Comparison of ENCODE assay signal across 15 cellular contexts in the genomic region with DNA sequence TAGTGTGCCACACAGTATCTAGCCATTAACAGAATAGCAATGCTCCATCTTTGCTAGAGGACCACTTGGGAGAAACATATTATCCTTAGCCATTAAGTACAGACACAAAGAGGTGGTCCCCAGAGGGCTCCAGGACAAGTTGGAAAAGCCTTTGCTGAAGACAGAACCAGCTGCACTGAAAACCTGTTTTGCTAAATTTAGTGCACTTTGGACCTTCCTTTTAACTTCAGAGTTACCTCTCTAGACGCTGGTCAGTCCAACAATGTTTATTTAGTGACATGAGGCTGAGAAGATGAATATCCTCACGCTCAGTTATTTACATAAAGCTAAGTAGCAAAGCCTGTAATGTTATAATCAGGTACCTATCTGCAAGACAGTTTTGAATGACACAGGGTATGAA.
DNase-seq lines count a peak whose midpoint lies in the region; ATAC-seq, FAIRE-seq and TF ChIP-seq lines count a peak whose summit lies in the region.
"Had no signal": no experiment of that assay in that cellular context is flagged by ENCODE, and none has a peak within 500 bp of the region (broad histone marks: within the 10 kb centered on the region; RNA-seq: fewer than 3 reads in every experiment).

No MANE protein-coding gene starts in this region.

- H3K4ac ChIP-seq in H1 (replicated peaks; ENCODE audit: insufficient read length, low read depth, low read length), result no peak overlapping the region

- no peak overlapping the region for H2BK5ac ChIP-seq in H1 (ENCODE audit: low read depth, low read length)

- H3K18ac ChIP-seq in H1 (ENCODE audit: extremely low read depth, low read length), result no peak overlapping the region

- DNase-seq in H1 (ENCODE audit: low read depth in 1 of 2, low spot score in 2 of 2), result no peak
- no peak for DNase-seq in GM20000 (ENCODE audit: low spot score)
- no peak for DNase-seq in foreskin keratinocyte
- DNase-seq in thyroid gland, result no peak
- no peak for DNase-seq in SK-N-DZ (ENCODE audit: low spot score)
- DNase-seq: activated CD4-positive, CD25-positive, alpha-beta regulatory T cell treated with anti-CD3 and anti-CD28 coated beads, Interleukin-2, amount 50 U/mL, for 72 hours; activated T-cell treated with anti-CD3 and anti-CD28 coated beads, Interleukin-2, amount 50 U/mL, for 1 hour; adrenal gland; NCI-H187 treated with DMSO at 0.1 percent for 48 hours; stimulated activated CD4-positive, alpha-beta T cell treated with anti-CD3 and anti-CD28 coated beads, Interleukin-4, amount 100 ng/mL, for 4 hours; stimulated activated naive CD4-positive, alpha-beta T cell treated with Interleukin-2 at 50 U/mL for 16 hours; SW 1271 had no signal

- H3K4me3 ChIP-seq in H1 (ENCODE audit: extremely low read depth in 1 of 4, insufficient read depth in 2 of 4, low read depth in 3 of 4, low read length in 4 of 4), result no peak overlapping the region
- no peak overlapping the region for H3K4me3 ChIP-seq in thyroid gland (replicated peaks in 1 of 3)
- H3K4me3 ChIP-seq: adrenal gland had no signal

- H2BK12ac ChIP-seq in H1 (ENCODE audit: low read depth, low read length), result peak overlapping the region; percentile 5; the same call in 1 of the 2 replicates

- no peak overlapping the region for H3K56ac ChIP-seq in H1 (replicated peaks; ENCODE audit: insufficient read length, low read depth, low read length)

- POLR2A ChIA-PET in H1 (lab: Charles Lee; ENCODE audit: partially characterized antibody), result no interaction called here

- no peaks in the 10 kb centered on the region for H3K23me2 ChIP-seq in H1 (ENCODE audit: low read depth, low read length)

- H3K27ac ChIP-seq in 22Rv1 (peak overlapping the region; percentile 93), H1 (ENCODE audit: low read depth, low read length) (no peak overlapping the region), foreskin keratinocyte (no peak overlapping the region), thyroid gland (no peak overlapping the region)
- H3K27ac ChIP-seq: adrenal gland had no signal

- H3K36me3 ChIP-seq in H1 (ENCODE audit: control insufficient read depth in 2 of 4, insufficient read depth in 4 of 4, low read length in 3 of 4) (no peaks in the 10 kb centered on the region), thyroid gland (no peaks in the 10 kb centered on the region)
- H3K36me3 ChIP-seq: adrenal gland had no signal

- no peak overlapping the region for H3K9ac ChIP-seq in H1 (replicated peaks in 1 of 4; ENCODE audit: extremely low read depth in 1 of 4, low read depth in 3 of 4, low read length in 3 of 4)

- TF ChIP-seq EP300 in H1 (IDR thresholded peaks at IDR 0.05; ENCODE audit: borderline replicate concordance in 1 of 2, low read depth in 2 of 2, low read length in 2 of 2), result no peak

- H2AFZ ChIP-seq in H1 (ENCODE audit: low read length), result no peak overlapping the region

- H3K23ac ChIP-seq in H1 (ENCODE audit: insufficient read length), result no peak overlapping the region

- H3K9me3 ChIP-seq in H1 (ENCODE audit: insufficient read depth in 2 of 2, low read depth in 1 of 2, low read length in 1 of 2), result no peaks in the 10 kb centered on the region
- no peaks in the 10 kb centered on the region for H3K9me3 ChIP-seq in thyroid gland
- H3K9me3 ChIP-seq: adrenal gland had no signal

- H4K8ac ChIP-seq in H1 (ENCODE audit: extremely low read depth, insufficient read depth, low read length), result no peak overlapping the region

- no peaks in the 10 kb centered on the region for H3K27me3 ChIP-seq in H1 (replicated peaks in 1 of 4; ENCODE audit: control insufficient read depth in 3 of 4, extremely low read depth in 1 of 4, insufficient read depth in 3 of 4, low read length in 3 of 4)
- no peaks in the 10 kb centered on the region for H3K27me3 ChIP-seq in foreskin keratinocyte
- H3K27me3 ChIP-seq in thyroid gland, result no peaks in the 10 kb centered on the region
- H3K27me3 ChIP-seq: adrenal gland had no signal

- no peak overlapping the region for H2AK5ac ChIP-seq in H1 (ENCODE audit: low read depth, low read length)

- H4K91ac ChIP-seq in H1 (replicated peaks; ENCODE audit: insufficient read length, low read length), result no peak overlapping the region

- H3K4me1 ChIP-seq in H1 (replicated peaks in 1 of 4; ENCODE audit: control insufficient read depth in 3 of 4, insufficient read depth in 4 of 4, low read length in 3 of 4), result peaks cover 0 to 3% (median under 1%) of the 10 kb centered on the region in 4 experiments; a peak in 3 of 7 replicates
- H3K4me1 ChIP-seq in foreskin keratinocyte, result peaks cover 12% of the 10 kb centered on the region
- H3K4me1 ChIP-seq in thyroid gland, result no peaks in the 10 kb centered on the region
- H3K4me1 ChIP-seq: adrenal gland had no signal

- WGBS in H1 (ENCODE audit: extremely low coverage in 1 of 2, insufficient coverage in 1 of 2, insufficient read length in 1 of 2, insufficient replicate concordance in 2 of 2, low coverage in 1 of 2, low lambda C conversion rate in 2 of 2, missing lambda C conversion rate in 1 of 2), 2 experiments, result 94% methylated on average over 2 of the region's 2 CpGs; no CpG with 5 or more reads in 1 of the 2 experiments
- WGBS in thyroid gland, 2 donors, result 56 to 62% methylated on average over 2 of the region's 2 CpGs

- peak overlapping the region; percentile 97 for H3K14ac ChIP-seq in H1 (ENCODE audit: insufficient read length)

- peak overlapping the region; percentile 29 for H4K5ac ChIP-seq in H1 (ENCODE audit: insufficient read length, low read depth, low read length)

- H3K79me1 ChIP-seq in H1 (ENCODE audit: low read depth, low read length), result no peaks in the 10 kb centered on the region

- CTCF ChIA-PET in H1 (lab: Charles Lee; ENCODE audit: partially characterized antibody), result no interaction called here

- peak overlapping the region; percentile 84; the same call in 1 of the 2 replicates for H2BK15ac ChIP-seq in H1 (ENCODE audit: low read length)

- intact Hi-C loops in thyroid gland (cut with DNase I), result no loop called here

- H2BK20ac ChIP-seq in H1 (ENCODE audit: low read length), result peak overlapping the region; percentile 16; the same call in 1 of the 2 replicates

- no peak for FAIRE-seq in H1 (lab: Jason Lieb, UNC)

- H4K20me1 ChIP-seq in H1 (replicated peaks in 1 of 2; ENCODE audit: control insufficient read depth in 1 of 2, insufficient read depth in 2 of 2, low read length in 2 of 2), result no peaks in the 10 kb centered on the region

- TF ChIP-seq POLR2A in H1 (IDR thresholded peaks at IDR 0.05; ENCODE audit: control extremely low read depth in 1 of 2, low read depth in 2 of 2, low read length in 2 of 2) (no peak), thyroid gland (IDR thresholded peaks at IDR 0.05) (no peak)

- no peak for TF ChIP-seq RAD21 in H1 (IDR thresholded peaks at IDR 0.05 in 1 of 2, conservative IDR thresholded peaks at IDR 0.05 in 1 of 2; ENCODE audit: low read depth in 2 of 2, low read length in 2 of 2)

- TF ChIP-seq CTCF in 22Rv1 (IDR thresholded peaks at IDR 0.05) (no peak), H1 (IDR thresholded peaks at IDR 0.05; ENCODE audit: control extremely low read depth in 1 of 3, insufficient read depth in 1 of 3, low read depth in 1 of 3, low read length in 3 of 3) (no peak), GM20000 (IDR thresholded peaks at IDR 0.05; ENCODE audit: extremely low read depth, missing control alignments) (no peak), foreskin keratinocyte (conservative IDR thresholded peaks at IDR 0.05) (no peak), thyroid gland (IDR thresholded peaks at IDR 0.05) (no peak)

- peak; percentile 5 for ATAC-seq in GM18520 (IDR thresholded peaks at IDR 0.05; ENCODE audit: unreplicated experiment)
- ATAC-seq in HG02885 (IDR thresholded peaks at IDR 0.05; ENCODE audit: poor library complexity, unreplicated experiment), result peak; percentile 4
- no peak for ATAC-seq in foreskin keratinocyte

- no peaks in the 10 kb centered on the region for H3K79me2 ChIP-seq in H1 (ENCODE audit: control insufficient read depth in 1 of 2, insufficient read depth in 2 of 2, low read length in 2 of 2)

- no peak overlapping the region for H3K4me2 ChIP-seq in H1 (ENCODE audit: insufficient read depth in 1 of 2, low read depth in 2 of 2, low read length in 2 of 2)

- no peak overlapping the region for H2BK120ac ChIP-seq in H1 (replicated peaks; ENCODE audit: low read depth, low read length)

TF ChIP-seq in H1, 55 proteins besides CTCF, POLR2A, EP300 and RAD21:
- TF ChIP-seq POLR2AphosphoS5 (IDR thresholded peaks at IDR 0.05; ENCODE audit: low read depth, low read length) (no peak), HDAC6 (IDR thresholded peaks at IDR 0.05; ENCODE audit: low read depth, low read length) (no peak), ZNF274 (IDR thresholded peaks at IDR 0.05; ENCODE audit: borderline replicate concordance, extremely low read depth, low read length) (no peak), NANOG (IDR thresholded peaks at IDR 0.05; ENCODE audit: insufficient read depth, low read depth, low read length, poor library complexity, severe bottlenecking) (no peak), JUND (IDR thresholded peaks at IDR 0.05; ENCODE audit: low read length) (no peak), CHD1 (IDR thresholded peaks at IDR 0.05; ENCODE audit: low read depth, low read length) (no peak), SP2 (IDR thresholded peaks at IDR 0.05; ENCODE audit: low read length) (no peak), RBBP5 (IDR thresholded peaks at IDR 0.05; ENCODE audit: borderline replicate concordance, low read depth, low read length) (no peak), POU5F1 (IDR thresholded peaks at IDR 0.05; ENCODE audit: low read depth, low read length) (no peak), KDM1A (IDR thresholded peaks at IDR 0.05; ENCODE audit: borderline replicate concordance, low read length) (no peak), SRF (IDR thresholded peaks at IDR 0.05; ENCODE audit: low read depth, low read length) (no peak), RNF2 (IDR thresholded peaks at IDR 0.05; ENCODE audit: borderline replicate concordance, low read depth, low read length, missing control alignments, poor library complexity, severe bottlenecking) (no peak), TCF12 (IDR thresholded peaks at IDR 0.05; ENCODE audit: low read depth, low read length) (no peak), SP1 (IDR thresholded peaks at IDR 0.05; ENCODE audit: low read depth, low read length) (no peak)
